ENCODE assay signal across 11 cellular contexts in genomic region chr2:158619496-158619895, GRCh38.
DNase-seq lines count a peak whose midpoint lies in the region; ATAC-seq lines count a peak whose summit lies in the region.
"Had no signal": no experiment of that assay in that cellular context is flagged by ENCODE, and none has a peak within 500 bp of the region (broad histone marks: within the 10 kb centered on the region; RNA-seq: fewer than 3 reads in every experiment).

No MANE protein-coding gene starts in this region.

- H3K4me3 Mint-ChIP-seq in immature natural killer cell = no peak overlapping the region

- H3K27me3 Mint-ChIP-seq in immature natural killer cell (ENCODE audit: low read depth in 3 of 3) = no peaks in the 10 kb centered on the region

- H3K9me3 Mint-ChIP-seq in immature natural killer cell = no peaks in the 10 kb centered on the region

- H3K27ac Mint-ChIP-seq in immature natural killer cell = no peak overlapping the region

- H3K36me3 Mint-ChIP-seq in immature natural killer cell = peaks cover under 1 to 6% (median 5%) of the 10 kb centered on the region in 3 donors

- ATAC-seq in HG03469 (IDR thresholded peaks at IDR 0.05; ENCODE audit: unreplicated experiment) (peak; percentile 42), left lobe of liver (peak; percentile 71), GM18498 (IDR thresholded peaks at IDR 0.05; ENCODE audit: unreplicated experiment) (no peak)

- H3K4me1 Mint-ChIP-seq in immature natural killer cell = no peaks in the 10 kb centered on the region

- DNase-seq in DMS53 (lab: John Stamatoyannopoulos, UW) (peak; percentile 69), amniotic epithelial cell (ENCODE audit: low read depth) (peak; percentile 50), left lobe of liver (ENCODE audit: low spot score) (no peak), immature natural killer cell (no peak), inferior parietal cortex (ENCODE audit: extremely low spot score) (no peak)
- DNase-seq in stimulated activated CD4-positive, alpha-beta T cell treated with anti-CD3 and anti-CD28 coated beads, Interleukin-4, amount 100 ng/mL, for 24 hours = no peak
- DNase-seq: activated CD4-positive, alpha-beta T cell treated with anti-CD3 and anti-CD28 coated beads, Interleukin-2, amount 50 U/mL, for 1 hour; C1 segment of cervical spinal cord; NK-92 treated with Interleukin-12 subunit alpha and Interleukin-12 subunit beta, amount 100 ng/mL, for 24 hours had no signal

Comparison
In these comparisons a context has a peak if more than half of its experiments do, and no peak if none do; other contexts are left out.
1. DNase-seq: peak in DMS53 (single experiment) and amniotic epithelial cell (single experiment); none in left lobe of liver (single experiment), stimulated activated CD4-positive, alpha-beta T cell treated with anti-CD3 and anti-CD28 coated beads, Interleukin-4, amount 100 ng/mL, for 24 hours (single experiment), immature natural killer cell (0 of 3) and inferior parietal cortex (single experiment).